Comparison of ENCODE assay signal across 1 cellular context in genomic region chr6:96923871-96924493, GRCh38.
TF ChIP-seq lines count a peak whose summit lies in the region.

No MANE protein-coding gene starts in this region.

TF ChIP-seq in HepG2, 621 proteins besides CTCF, POLR2A, EP300 and RAD21 (continued from another document and continues in another):
- TF ChIP-seq ZNF18 (CRISPR knock-in tag; IDR thresholded peaks at IDR 0.05; ENCODE audit: insufficient replicate concordance) (no peak), HOXA3 (CRISPR knock-in tag; IDR thresholded peaks at IDR 0.05) (no peak; the same call in 1 of the 2 replicates), ATRX (CRISPR knock-in tag; IDR thresholded peaks at IDR 0.05; ENCODE audit: borderline replicate concordance) (no peak), MAX (IDR thresholded peaks at IDR 0.05) (peak; percentile 86), ZNF350 (CRISPR knock-in tag; IDR thresholded peaks at IDR 0.05; ENCODE audit: borderline replicate concordance, low read depth) (no peak), ZNF543 (CRISPR knock-in tag; IDR thresholded peaks at IDR 0.05) (no peak), ZBTB10 (CRISPR knock-in tag; IDR thresholded peaks at IDR 0.05; ENCODE audit: borderline replicate concordance) (no peak), NR3C1 (CRISPR knock-in tag; IDR thresholded peaks at IDR 0.05) (no peak), SIN3B (IDR thresholded peaks at IDR 0.05; ENCODE audit: low read length) (no peak), BRF2 (CRISPR knock-in tag; IDR thresholded peaks at IDR 0.05) (no peak), MXD4 (CRISPR knock-in tag; IDR thresholded peaks at IDR 0.05) (no peak; the same call in 1 of the 2 replicates), DMTF1 (CRISPR knock-in tag; IDR thresholded peaks at IDR 0.05) (no peak), CC2D1A (CRISPR knock-in tag; IDR thresholded peaks at IDR 0.05) (no peak), ZNF720 (CRISPR knock-in tag; IDR thresholded peaks at IDR 0.05) (no peak), ZXDC (CRISPR knock-in tag; IDR thresholded peaks at IDR 0.05) (no peak), ATF2 (CRISPR knock-in tag; IDR thresholded peaks at IDR 0.05) (0 out of 2 replicates have a peak, but pooled peaks have one; percentile 40), KAT7 (CRISPR knock-in tag; IDR thresholded peaks at IDR 0.05; ENCODE audit: borderline replicate concordance) (no peak), ZNF615 (CRISPR knock-in tag; IDR thresholded peaks at IDR 0.05; ENCODE audit: borderline replicate concordance) (no peak), ZNF781 (CRISPR knock-in tag; IDR thresholded peaks at IDR 0.05; ENCODE audit: borderline replicate concordance, not compliant biosample characterization) (no peak), SP1 (IDR thresholded peaks at IDR 0.05) (no peak), SP1 (CRISPR knock-in tag; IDR thresholded peaks at IDR 0.05) (no peak), FOXC1 (CRISPR knock-in tag; IDR thresholded peaks at IDR 0.05; ENCODE audit: borderline replicate concordance) (no peak), MEIS1 (CRISPR knock-in tag; IDR thresholded peaks at IDR 0.05; ENCODE audit: borderline replicate concordance) (peak; percentile 33; the same call in 1 of the 2 replicates), ZNF513 (CRISPR knock-in tag; conservative IDR thresholded peaks at IDR 0.05) (no peak), ZZZ3 (CRISPR knock-in tag; IDR thresholded peaks at IDR 0.05; ENCODE audit: borderline replicate concordance) (no peak), SMAD3 (CRISPR knock-in tag; IDR thresholded peaks at IDR 0.05) (no peak), ZFP37 (CRISPR knock-in tag; IDR thresholded peaks at IDR 0.05; ENCODE audit: borderline replicate concordance) (no peak), SMAD1 (CRISPR knock-in tag; IDR thresholded peaks at IDR 0.05; ENCODE audit: borderline replicate concordance, low read depth) (no peak), ZNF318 (CRISPR knock-in tag; IDR thresholded peaks at IDR 0.05) (no peak)
